In genomic region chr2:240892361-240892760, GRCh38 we compare ENCODE assay signal across 26 cellular contexts. TPM values are rescaled to one million over a fixed set of nuclear protein-coding genes. Genes with fewer than 3 reads are reported as not detected.
"Had no signal": no experiment of that assay in that cellular context is flagged by ENCODE, and none has a peak within 500 bp of the region (broad histone marks: within the 10 kb centered on the region; RNA-seq: fewer than 3 reads in every experiment).

No MANE protein-coding gene starts in this region.

- DNase-seq: activated CD4-positive, alpha-beta memory T cell treated with anti-CD3 and anti-CD28 coated beads for 36 hours; activated CD4-positive, alpha-beta T cell treated with anti-CD3 and anti-CD28 coated beads, Interleukin-2, amount 10 ng/mL, durations not matched to agents 24 days and 14 days; activated CD4-positive, CD25-positive, alpha-beta regulatory T cell treated with anti-CD3 and anti-CD28 coated beads, Interleukin-2, amount 50 U/mL, for 72 hours; activated naive CD4-positive, alpha-beta T cell treated with anti-CD3 and anti-CD28 coated beads, Interleukin-2, amount 50 U/mL, for 16 hours; activated naive CD8-positive, alpha-beta T cell treated with anti-CD3 and anti-CD28 coated beads, Interleukin-2, amount 10 ng/mL, durations not matched to agents 7 days and 5 days; activated T-cell treated with anti-CD3 and anti-CD28 coated beads, Interleukin-2, amount 50 U/mL, for 1 hour; adrenal gland; KG1; NCI-H1105; NCI-H1436; NCI-H1694 treated with DMSO at 0.1 percent for 48 hours; NCI-H2081; NCI-H446; NCI-H524; RPMI8226; T-helper 17 cell; T-helper 9 cell had no signal

- H3K4me3 ChIP-seq: adrenal gland had no signal

- H3K27ac ChIP-seq: adrenal gland had no signal

- H3K4me1 ChIP-seq: adrenal gland had no signal

- H3K9me3 ChIP-seq: adrenal gland had no signal

- H3K27me3 ChIP-seq: adrenal gland had no signal

- H3K36me3 ChIP-seq: adrenal gland had no signal

- ATAC-seq: Panc1, Right ventricle myocardium inferior, T-helper 17 cell, WTC11 had no signal

RNA-seq across cellular contexts. Expression of gene MAB21L4, which starts 3.6 kb away (rescaled TPM):
- total RNA-seq: activated CD4-positive, alpha-beta memory T cell treated with anti-CD3 and anti-CD28 coated beads for 36 hours; activated CD4-positive, alpha-beta T cell treated with anti-CD3 and anti-CD28 coated beads, Interleukin-2, amount 10 ng/mL, durations not matched to agents 24 days and 14 days; activated CD8-positive, alpha-beta memory T cell treated with anti-CD3 and anti-CD28 coated beads for 36 hours; activated naive CD8-positive, alpha-beta T cell treated with anti-CD3 and anti-CD28 coated beads, Interleukin-2, amount 10 ng/mL, durations not matched to agents 7 days and 5 days; adrenal gland; cardiac septum; LHCN-M2; MCF 10A; OCI-LY7; Right ventricle myocardium inferior; T-helper 17 cell; WTC11 had no signal
- polyA plus RNA-seq: IgD-negative memory B cell had no signal

RNA-seq across cellular contexts. Expression of gene CROCC2, which starts 13.8 kb away (rescaled TPM):
- total RNA-seq: activated CD4-positive, alpha-beta memory T cell treated with anti-CD3 and anti-CD28 coated beads for 36 hours; activated CD4-positive, alpha-beta T cell treated with anti-CD3 and anti-CD28 coated beads, Interleukin-2, amount 10 ng/mL, durations not matched to agents 24 days and 14 days; activated CD8-positive, alpha-beta memory T cell treated with anti-CD3 and anti-CD28 coated beads for 36 hours; activated naive CD8-positive, alpha-beta T cell treated with anti-CD3 and anti-CD28 coated beads, Interleukin-2, amount 10 ng/mL, durations not matched to agents 7 days and 5 days; cardiac septum; MCF 10A; OCI-LY7; Right ventricle myocardium inferior; T-helper 17 cell; WTC11 had no signal
- polyA plus RNA-seq: IgD-negative memory B cell had no signal

RNA-seq across cellular contexts. Expression of gene AGXT, which starts 23.7 kb away (rescaled TPM):
- total RNA-seq: activated CD4-positive, alpha-beta memory T cell treated with anti-CD3 and anti-CD28 coated beads for 36 hours; activated CD4-positive, alpha-beta T cell treated with anti-CD3 and anti-CD28 coated beads, Interleukin-2, amount 10 ng/mL, durations not matched to agents 24 days and 14 days; activated CD8-positive, alpha-beta memory T cell treated with anti-CD3 and anti-CD28 coated beads for 36 hours; activated naive CD8-positive, alpha-beta T cell treated with anti-CD3 and anti-CD28 coated beads, Interleukin-2, amount 10 ng/mL, durations not matched to agents 7 days and 5 days; cardiac septum; LHCN-M2; MCF 10A; OCI-LY7; Right ventricle myocardium inferior; T-helper 17 cell had no signal
- polyA plus RNA-seq: IgD-negative memory B cell had no signal
